Comparison of ENCODE assay signal across 16 cellular contexts in the genomic region with DNA sequence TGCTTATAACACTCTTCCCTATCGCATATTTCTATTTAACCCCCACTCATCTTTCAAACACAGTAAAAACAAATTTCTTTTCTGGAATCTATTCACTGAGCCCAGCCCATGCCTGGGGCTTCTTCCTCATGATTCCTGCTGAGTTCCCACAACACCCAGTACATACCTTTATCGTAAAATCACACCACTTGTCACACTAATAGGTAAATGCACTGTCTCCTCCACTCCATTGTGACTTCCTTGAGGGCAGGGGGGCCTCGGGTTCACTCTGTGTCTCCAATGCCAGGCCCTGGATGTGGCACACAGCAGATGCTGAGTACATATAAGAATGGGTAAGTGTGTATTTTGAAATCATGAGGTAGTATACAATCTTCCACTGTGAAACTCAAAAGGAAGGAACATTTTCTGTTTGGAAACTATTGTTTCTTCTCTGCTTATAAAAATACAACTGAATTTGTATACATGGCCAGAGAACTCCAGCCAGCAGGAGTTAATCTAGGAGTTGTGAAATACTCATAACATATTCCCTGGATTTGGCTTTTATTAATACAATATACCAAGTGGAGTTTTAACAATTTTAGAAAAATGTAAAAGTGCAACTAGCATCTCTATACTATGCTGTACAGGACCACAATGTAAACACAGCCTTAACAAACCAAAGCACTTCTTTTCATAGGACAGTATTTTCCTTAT. TPM values are rescaled to one million over a fixed set of nuclear protein-coding genes. Genes with fewer than 3 reads are reported as not detected.
DNase-seq lines count a peak whose midpoint lies in the region; ATAC-seq and TF ChIP-seq lines count a peak whose summit lies in the region.
"Had no signal": no experiment of that assay in that cellular context is flagged by ENCODE, and none has a peak within 500 bp of the region (broad histone marks: within the 10 kb centered on the region; RNA-seq: fewer than 3 reads in every experiment).

No MANE protein-coding gene starts in this region.

- H3K27ac Mint-ChIP-seq in type B pancreatic cell, result peak overlapping the region; percentile 95
- no peak overlapping the region for H3K27ac Mint-ChIP-seq in activated CD8-positive, alpha-beta T cell treated with anti-CD3 and anti-CD28 coated beads, Interleukin-2, amount 10 ng/mL, durations not matched to agents 7 days and 5 days
- H3K27ac Mint-ChIP-seq in CD14-positive monocyte, result no peak overlapping the region

- H3K4me3 ChIP-seq in astrocyte of the spinal cord (ENCODE audit: low read depth, low read length) (no peak overlapping the region), fibroblast of the aortic adventitia (ENCODE audit: low read depth, low read length) (peak overlapping the region; percentile 83)
- H3K4me3 ChIP-seq: BLaER1, psoas muscle had no signal

- in situ Hi-C loops in astrocyte of the spinal cord (cut with HindIII; ENCODE audit: low sequenced_read_pairs), result loop anchor here (25.0 kb wide), 2 partner anchors 665 to 965 kb away; a partner anchor contains a TSS

- H3K36me3 Mint-ChIP-seq in type B pancreatic cell (peaks cover 81% of the 10 kb centered on the region), CD14-positive monocyte (peaks cover 10 to 16% of the 10 kb centered on the region in 2 donors)
- H3K36me3 Mint-ChIP-seq in activated CD8-positive, alpha-beta T cell treated with anti-CD3 and anti-CD28 coated beads, Interleukin-2, amount 10 ng/mL, durations not matched to agents 7 days and 5 days (ENCODE audit: low read depth), result no peaks in the 10 kb centered on the region

- H3K9me3 Mint-ChIP-seq in type B pancreatic cell (peaks cover 18% of the 10 kb centered on the region), CD14-positive monocyte (no peaks in the 10 kb centered on the region)
- H3K9me3 Mint-ChIP-seq in activated CD8-positive, alpha-beta T cell treated with anti-CD3 and anti-CD28 coated beads, Interleukin-2, amount 10 ng/mL, durations not matched to agents 7 days and 5 days (ENCODE audit: insufficient read depth), result no peaks in the 10 kb centered on the region

- POLR2A ChIA-PET in activated CD8-positive, alpha-beta T cell treated with anti-CD3 and anti-CD28 coated beads, Interleukin-2, amount 10 ng/mL, durations not matched to agents 7 days and 5 days (lab: Charles Lee), result no interaction called here

- CTCF ChIA-PET in activated CD8-positive, alpha-beta T cell treated with anti-CD3 and anti-CD28 coated beads, Interleukin-2, amount 10 ng/mL, durations not matched to agents 7 days and 5 days (lab: Charles Lee), result no interaction called here

- TF ChIP-seq CTCF in astrocyte of the spinal cord (IDR thresholded peaks at IDR 0.05; ENCODE audit: low read depth, low read length), result no peak
- no peak for TF ChIP-seq CTCF in fibroblast of the aortic adventitia (IDR thresholded peaks at IDR 0.05; ENCODE audit: insufficient read depth, low read length)
- TF ChIP-seq CTCF in type B pancreatic cell (conservative IDR thresholded peaks at IDR 0.05), result no peak
- no peak for TF ChIP-seq CTCF in CD14-positive monocyte (IDR thresholded peaks at IDR 0.05)

- H3K4me3 Mint-ChIP-seq in type B pancreatic cell, result peak overlapping the region; percentile 35
- no peak overlapping the region for H3K4me3 Mint-ChIP-seq in activated CD8-positive, alpha-beta T cell treated with anti-CD3 and anti-CD28 coated beads, Interleukin-2, amount 10 ng/mL, durations not matched to agents 7 days and 5 days
- H3K4me3 Mint-ChIP-seq in CD14-positive monocyte, result no peak overlapping the region

- intact Hi-C loops in CD14-positive monocyte (cut with micrococcal nuclease), result no loop called here

- H3K4me1 Mint-ChIP-seq in type B pancreatic cell (ENCODE audit: unreplicated experiment) (peaks cover 53% of the 10 kb centered on the region), CD14-positive monocyte (peaks cover 7% of the 10 kb centered on the region)
- no peaks in the 10 kb centered on the region for H3K4me1 Mint-ChIP-seq in activated CD8-positive, alpha-beta T cell treated with anti-CD3 and anti-CD28 coated beads, Interleukin-2, amount 10 ng/mL, durations not matched to agents 7 days and 5 days (ENCODE audit: low read depth)

- DNase-seq in LoVo (ENCODE audit: low spot score), result peak; percentile 61
- peak; percentile 58 for DNase-seq in astrocyte of the spinal cord (ENCODE audit: low read depth, low spot score)
- DNase-seq in fibroblast of the aortic adventitia (ENCODE audit: low read depth), result no peak
- no peak for DNase-seq in type B pancreatic cell (ENCODE audit: extremely low spot score, unreplicated experiment)
- DNase-seq in activated CD8-positive, alpha-beta T cell treated with anti-CD3 and anti-CD28 coated beads, Interleukin-2, amount 10 ng/mL, durations not matched to agents 7 days and 5 days, result no peak
- no peak for DNase-seq in CD14-positive monocyte (ENCODE audit: low spot score)
- no peak for DNase-seq in middle frontal gyrus (ENCODE audit: extremely low spot score, low spot score)
- DNase-seq: activated CD4-positive, alpha-beta T cell treated with anti-CD3 and anti-CD28 coated beads, Interleukin-2, amount 50 U/mL, for 48 hours; MM.1S; NCI-H1930; NCI-H510A treated with DMSO at 0.1 percent for 48 hours; OCI-M1; psoas muscle had no signal

- no peak for ATAC-seq in activated CD8-positive, alpha-beta T cell treated with anti-CD3 and anti-CD28 coated beads, Interleukin-2, amount 10 ng/mL, durations not matched to agents 7 days and 5 days
- ATAC-seq: psoas muscle had no signal

- H3K27me3 Mint-ChIP-seq in type B pancreatic cell (no peaks in the 10 kb centered on the region), CD14-positive monocyte (ENCODE audit: low read depth in 3 of 3) (peaks cover 0 to 2% (median 2%) of the 10 kb centered on the region in 3 donors)
- peaks cover 8% of the 10 kb centered on the region for H3K27me3 Mint-ChIP-seq in activated CD8-positive, alpha-beta T cell treated with anti-CD3 and anti-CD28 coated beads, Interleukin-2, amount 10 ng/mL, durations not matched to agents 7 days and 5 days (ENCODE audit: low read depth)

RNA-seq across cellular contexts. Expression of a gene that starts 7.2 kb away (rescaled TPM):
- total RNA-seq in fibroblast of the aortic adventitia (ENCODE audit: low replicate concordance), result 400 and 1,041 TPM in 2 replicates
- 307 and 460 TPM in 2 replicates for total RNA-seq in type B pancreatic cell (ENCODE audit: low replicate concordance)
- 1 to 10 TPM; 2.2 to 3.3 TPM for total RNA-seq in activated CD8-positive, alpha-beta T cell treated with anti-CD3 and anti-CD28 coated beads, Interleukin-2, amount 10 ng/mL, durations not matched to agents 7 days and 5 days
- 1 to 10 TPM; 3.4 to 4.5 TPM for polyA plus RNA-seq in CD14-positive monocyte

RNA-seq across cellular contexts. Expression of a gene that starts 38.5 kb away (rescaled TPM):
- total RNA-seq in fibroblast of the aortic adventitia (ENCODE audit: low replicate concordance), result not detected in 2 replicates
- not detected in 2 replicates for total RNA-seq in type B pancreatic cell (ENCODE audit: low replicate concordance)
- total RNA-seq in activated CD8-positive, alpha-beta T cell treated with anti-CD3 and anti-CD28 coated beads, Interleukin-2, amount 10 ng/mL, durations not matched to agents 7 days and 5 days, result not detected
- polyA plus RNA-seq in CD14-positive monocyte, result 100 to 1,000 TPM; 103 to 173 TPM
- total RNA-seq: epithelial cell of proximal tubule, myocyte had no signal

Comparison
In these comparisons a context has a peak if more than half of its experiments do, and no peak if none do; other contexts are left out.
1. DNase-seq: peak in LoVo (single experiment) and astrocyte of the spinal cord (single experiment); none in fibroblast of the aortic adventitia (single experiment), type B pancreatic cell (single experiment), activated CD8-positive, alpha-beta T cell treated with anti-CD3 and anti-CD28 coated beads, Interleukin-2, amount 10 ng/mL, durations not matched to agents 7 days and 5 days (single experiment), CD14-positive monocyte (single experiment) and middle frontal gyrus (single experiment).
2. RNA of a gene that starts 7.2 kb away (total RNA-seq): 400 to 1,041 TPM in fibroblast of the aortic adventitia and 307 to 460 TPM in type B pancreatic cell; 2.2 to 3.3 TPM in activated CD8-positive, alpha-beta T cell treated with anti-CD3 and anti-CD28 coated beads, Interleukin-2, amount 10 ng/mL, durations not matched to agents 7 days and 5 days; every median in the first group is over 10 times any median in the second.